In the genomic region with DNA sequence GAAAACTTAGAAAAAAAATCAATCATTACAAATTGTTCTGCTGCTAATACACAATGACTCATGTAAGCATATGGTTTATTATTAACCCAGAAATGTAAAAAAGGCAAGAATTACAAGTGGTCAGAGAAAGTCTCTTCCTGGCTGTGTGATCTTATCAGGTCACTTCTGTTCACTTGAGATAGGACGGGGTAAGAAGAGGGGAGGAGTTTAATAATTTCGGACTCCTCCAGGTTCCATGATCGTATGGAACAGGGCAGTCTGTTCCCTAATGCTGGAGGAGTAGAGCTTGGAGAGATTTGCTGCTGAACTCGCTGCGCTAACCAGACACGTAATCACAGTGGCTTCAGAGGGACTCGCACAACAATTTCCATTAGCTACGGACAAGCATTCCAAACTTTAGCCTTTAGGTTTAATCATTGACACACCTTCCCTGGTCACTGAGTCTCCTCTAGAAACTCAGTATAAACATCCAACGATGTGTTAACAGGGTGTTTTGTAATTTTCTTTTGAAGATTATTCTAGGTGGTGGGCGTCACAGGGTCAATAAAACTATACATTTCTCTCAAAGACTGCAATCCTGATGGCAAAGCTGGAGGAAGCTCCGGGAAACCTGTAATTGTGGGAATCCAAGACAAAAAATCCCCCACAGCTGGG, we compare ENCODE assay signal across 8 cellular contexts. TPM values are rescaled to one million over a fixed set of nuclear protein-coding genes. Genes with fewer than 3 reads are reported as not detected.
DNase-seq lines count a peak whose midpoint lies in the region; ATAC-seq, FAIRE-seq and TF ChIP-seq lines count a peak whose summit lies in the region.

No MANE protein-coding gene starts in this region.

- WGBS in endodermal cell (ENCODE audit: insufficient coverage in 1 of 2, insufficient read length in 1 of 2), 2 experiments: 86 to 96% methylated on average over 4 to 11 of the region's 11 CpGs
- 24 to 67% methylated on average over 11 of the region's 11 CpGs for WGBS in sigmoid colon, 2 donors

- H3K4me1 ChIP-seq in ACC112 (ENCODE audit: control insufficient read depth, insufficient read depth, low read length, unreplicated experiment) (peaks cover 40% of the 10 kb centered on the region), HUES48 (ENCODE audit: control insufficient read depth, insufficient read depth, low read length) (peaks cover 13% of the 10 kb centered on the region), endodermal cell (ENCODE audit: control insufficient read depth, insufficient read depth, low read length) (peaks cover 2% of the 10 kb centered on the region), sigmoid colon (peaks cover 0 to 61% (median 45%) of the 10 kb centered on the region in 4 donors)

- TF ChIP-seq CTCF in endodermal cell (conservative IDR thresholded peaks at IDR 0.05) (no peak), sigmoid colon (IDR thresholded peaks at IDR 0.05) (no peak)

- H3K9me3 Mint-ChIP-seq in endodermal cell: peaks cover 11% of the 10 kb centered on the region

- intact Hi-C loops in sigmoid colon (cut with DNase I): no loop called here

- ATAC-seq in GM19025 (IDR thresholded peaks at IDR 0.05; ENCODE audit: low read depth, unreplicated experiment): peak; percentile 24

- peaks cover 2% of the 10 kb centered on the region for H3K27me3 Mint-ChIP-seq in endodermal cell (ENCODE audit: insufficient read depth)

- peak overlapping the region; percentile 44 for H3K27ac ChIP-seq in ACC112 (ENCODE audit: low read depth, low read length)
- H3K27ac ChIP-seq in HUES48 (ENCODE audit: low read depth, low read length): peak overlapping the region; percentile 45
- no peak overlapping the region for H3K27ac ChIP-seq in endodermal cell (ENCODE audit: low read depth, low read length)
- H3K27ac ChIP-seq in sigmoid colon: peak overlapping the region in 1 of 4 donors; percentile 80

- no peaks in the 10 kb centered on the region for H3K36me3 ChIP-seq in ACC112 (ENCODE audit: insufficient read depth, low read length)
- H3K36me3 ChIP-seq in HUES48 (ENCODE audit: control insufficient read depth, insufficient read depth, low read length): peaks cover 7% of the 10 kb centered on the region
- H3K36me3 ChIP-seq in endodermal cell (ENCODE audit: control insufficient read depth, insufficient read depth, low read length): peaks cover 9% of the 10 kb centered on the region
- peaks cover 0 to 4% (median 0%) of the 10 kb centered on the region in 4 donors for H3K36me3 ChIP-seq in sigmoid colon

- peak overlapping the region; percentile 27 for H2AFZ ChIP-seq in ACC112 (ENCODE audit: low read length, unreplicated experiment)

- no peak overlapping the region for H3K4me3 Mint-ChIP-seq in endodermal cell

- H3K27ac Mint-ChIP-seq in endodermal cell: no peak overlapping the region

- H3K27me3 ChIP-seq in ACC112 (ENCODE audit: insufficient read depth, low read length) (no peaks in the 10 kb centered on the region), HUES48 (ENCODE audit: control insufficient read depth, insufficient read depth, low read length) (no peaks in the 10 kb centered on the region), endodermal cell (ENCODE audit: control insufficient read depth, insufficient read depth, low read length, poor library complexity, severe bottlenecking) (no peaks in the 10 kb centered on the region), sigmoid colon (no peaks in the 10 kb centered on the region)

- H3K36me3 Mint-ChIP-seq in endodermal cell (ENCODE audit: low read depth): peaks cover 10% of the 10 kb centered on the region

- H3K79me2 ChIP-seq in ACC112 (ENCODE audit: control insufficient read depth, insufficient read depth, low read length, unreplicated experiment): peaks cover 55% of the 10 kb centered on the region

- TF ChIP-seq EP300 in sigmoid colon (IDR thresholded peaks at IDR 0.05): no peak

- H3K9ac ChIP-seq in HUES48 (ENCODE audit: low read depth, low read length) (no peak overlapping the region), endodermal cell (ENCODE audit: extremely low read depth, low read length, poor library complexity, severe bottlenecking) (no peak overlapping the region)

- FAIRE-seq in GM12891 (lab: Jason Lieb, UNC): no peak

- H3K4me3 ChIP-seq in ACC112 (ENCODE audit: low read depth, low read length) (peak overlapping the region; percentile 95), HUES48 (ENCODE audit: low read depth, low read length) (0 out of 2 replicates have a peak overlapping the region, but pooled peaks have one; percentile 19), endodermal cell (ENCODE audit: low read length) (peak overlapping the region; percentile 35), sigmoid colon (peak overlapping the region; percentile 64 to 78 (median 73))

- H3K9me3 ChIP-seq in HUES48 (ENCODE audit: control insufficient read depth, insufficient read depth, low read length): no peaks in the 10 kb centered on the region
- peaks cover 4% of the 10 kb centered on the region for H3K9me3 ChIP-seq in endodermal cell (ENCODE audit: control insufficient read depth, low read length)
- H3K9me3 ChIP-seq in sigmoid colon: peaks cover 0 to 3% (median 0%) of the 10 kb centered on the region in 4 donors

- DNase-seq in endodermal cell: no peak
- DNase-seq in sigmoid colon: no peak
- DNase-seq in NCI-H128 (lab: John Stamatoyannopoulos, UW; ENCODE audit: unreplicated experiment): no peak
- DNase-seq in NCI-H1417 (lab: John Stamatoyannopoulos, UW): no peak
- DNase-seq in GM12891 (ENCODE audit: insufficient read length, low spot score): no peak

- no peak for TF ChIP-seq POLR2A in sigmoid colon (IDR thresholded peaks at IDR 0.05)
- no peak for TF ChIP-seq POLR2A in GM12891 (IDR thresholded peaks at IDR 0.05; ENCODE audit: low read depth, low read length)

- H3K4me1 Mint-ChIP-seq in endodermal cell: peaks cover 16% of the 10 kb centered on the region

TF ChIP-seq in GM12891, 5 proteins besides CTCF, POLR2A, EP300 and RAD21:
- TF ChIP-seq TAF1 (IDR thresholded peaks at IDR 0.05; ENCODE audit: low read depth, low read length): no peak
- TF ChIP-seq SPI1 (IDR thresholded peaks at IDR 0.05; ENCODE audit: low read depth, low read length): no peak
- no peak for TF ChIP-seq POLR2AphosphoS5 (IDR thresholded peaks at IDR 0.05; ENCODE audit: low read depth, low read length)
- TF ChIP-seq PAX5 (IDR thresholded peaks at IDR 0.05; ENCODE audit: insufficient read depth, low read length, severe bottlenecking): no peak
- no peak for TF ChIP-seq POU2F2 (IDR thresholded peaks at IDR 0.05; ENCODE audit: low read depth, low read length)
TF ChIP-seq in GM12891: peak in this region for 0.

RNA-seq across cellular contexts. Expression of a gene that starts 1.3 kb away (rescaled TPM):
- 10 to 100 TPM; 17.4 to 30.6 TPM for total RNA-seq in endodermal cell
- 43.6 TPM for polyA plus RNA-seq in endodermal cell (2013, experiment 1 of 2)
- 39.6 TPM for polyA plus RNA-seq in endodermal cell (2013, experiment 2 of 2)
- total RNA-seq in sigmoid colon: 10 to 100 TPM; 25.1 to 43.2 (median 34.8) TPM
- 10 to 100 TPM; 10.4 to 25.2 (median 14.1) TPM for polyA plus RNA-seq in sigmoid colon
- polyA plus RNA-seq in GM12891 (2012; ENCODE audit: low read depth, missing spikeins): 85.5 TPM

RNA-seq across cellular contexts. Expression of a gene that starts 1.4 kb away (rescaled TPM):
- total RNA-seq in endodermal cell (10 to 100 TPM; 14.8 to 18.9 TPM), sigmoid colon (10 to 100 TPM; 21.6 to 31.7 (median 24.8) TPM)
- 18.7 TPM for polyA plus RNA-seq in endodermal cell (2013, experiment 1 of 2)
- polyA plus RNA-seq in endodermal cell (2013, experiment 2 of 2): 18.6 TPM
- 10 to 100 TPM in 1 of 3 donors, 1 to 10 TPM in 2; 7.6 to 10.8 (median 8.4) TPM for polyA plus RNA-seq in sigmoid colon
- polyA plus RNA-seq in GM12891 (2012; ENCODE audit: low read depth, missing spikeins): 47.7 TPM

RNA-seq across cellular contexts. Expression of a gene that starts 57.9 kb away (rescaled TPM):
- total RNA-seq in endodermal cell (not detected), sigmoid colon (under 1 TPM; 0.14 to 0.55 (median 0.26) TPM)
- 0.25 TPM for polyA plus RNA-seq in endodermal cell (2013, experiment 1 of 2)
- polyA plus RNA-seq in endodermal cell (2013, experiment 2 of 2): 0.25 TPM
- under 1 TPM in 1 of 3 donors, not detected in 2; 0.26 TPM for polyA plus RNA-seq in sigmoid colon
- 1.1 TPM for polyA plus RNA-seq in GM12891 (2012; ENCODE audit: low read depth, missing spikeins)

Comparison
In these comparisons a context has a peak if more than half of its experiments do, and no peak if none do; other contexts are left out.
1. H3K4me3 ChIP-seq: peak in every context shown above with its lines; median percentile 95 in ACC112; 73 in sigmoid colon; 35 in endodermal cell; 19 in HUES48.